In genomic region chr10:80436459-80437098, GRCh38 we compare ENCODE assay signal across 26 cellular contexts.
"Had no signal": no experiment of that assay in that cellular context is flagged by ENCODE, and none has a peak within 500 bp of the region (broad histone marks: within the 10 kb centered on the region; RNA-seq: fewer than 3 reads in every experiment).

No MANE protein-coding gene starts in this region.

- H3K27me3 ChIP-seq: breast epithelium, colonic mucosa, hepatocyte, left lung, ovary, right atrium auricular region, spleen had no signal

- H3K9me3 ChIP-seq: breast epithelium, colonic mucosa, left lung, neutrophil, ovary, psoas muscle, right atrium auricular region, spleen, thoracic aorta had no signal

- H3K4me2 ChIP-seq: hepatocyte had no signal

- H3K4me3 Mint-ChIP-seq: activated CD4-positive, alpha-beta T cell treated with anti-CD3 and anti-CD28 coated beads for 36 hours; activated naive CD4-positive, alpha-beta T cell treated with anti-CD3 and anti-CD28 coated beads for 36 hours; activated naive CD8-positive, alpha-beta T cell treated with anti-CD3 and anti-CD28 coated beads, Interleukin-2, amount 10 ng/mL, durations not matched to agents 7 days and 5 days; activated T-cell treated with anti-CD3 and anti-CD28 coated beads, Interleukin-2, amount 50 U/mL, for 72 hours; immature natural killer cell; WTC11 had no signal

- DNase-seq: activated CD4-positive, alpha-beta T cell treated with anti-CD3 and anti-CD28 coated beads for 36 hours; activated CD4-positive, alpha-beta T cell treated with anti-CD3 and anti-CD28 coated beads, Interleukin-2, amount 50 U/mL, for 4 hours; activated effector memory CD4-positive, alpha-beta T cell treated with Interleukin-2 at 50 U/mL for 16 hours; activated naive CD4-positive, alpha-beta T cell treated with anti-CD3 and anti-CD28 coated beads for 36 hours; activated naive CD8-positive, alpha-beta T cell treated with anti-CD3 and anti-CD28 coated beads, Interleukin-2, amount 10 ng/mL, durations not matched to agents 7 days and 5 days; activated T-cell treated with anti-CD3 and anti-CD28 coated beads, Interleukin-2, amount 50 U/mL, for 72 hours; amniotic stem cell; colonic mucosa; foreskin fibroblast; immature natural killer cell; kidney glomerular epithelial cell; left lung; naive thymus-derived CD8-positive, alpha-beta T cell; ovary; psoas muscle; spleen; stimulated activated CD4-positive, alpha-beta T cell treated with anti-CD3 and anti-CD28 coated beads, Interleukin-4, amount 100 ng/mL, for 1 hour; stimulated activated naive CD4-positive, alpha-beta T cell; T-helper 9 cell had no signal

- H3K27ac Mint-ChIP-seq: activated CD4-positive, alpha-beta T cell treated with anti-CD3 and anti-CD28 coated beads for 36 hours; activated naive CD4-positive, alpha-beta T cell treated with anti-CD3 and anti-CD28 coated beads for 36 hours; activated naive CD8-positive, alpha-beta T cell treated with anti-CD3 and anti-CD28 coated beads, Interleukin-2, amount 10 ng/mL, durations not matched to agents 7 days and 5 days; activated T-cell treated with anti-CD3 and anti-CD28 coated beads, Interleukin-2, amount 50 U/mL, for 72 hours; immature natural killer cell; WTC11 had no signal

- H3K36me3 Mint-ChIP-seq: immature natural killer cell had no signal

- H3K4me3 ChIP-seq: breast epithelium, colonic mucosa, hepatocyte, left lung, lung, ovary, psoas muscle, right atrium auricular region, spleen, thoracic aorta had no signal

- H3K4me1 Mint-ChIP-seq: activated CD4-positive, alpha-beta T cell treated with anti-CD3 and anti-CD28 coated beads for 36 hours; immature natural killer cell had no signal

- H3K36me3 ChIP-seq: breast epithelium, colonic mucosa, left lung, neutrophil, ovary, thoracic aorta had no signal

- H3K27ac ChIP-seq: breast epithelium, colonic mucosa, hepatocyte, left lung, neutrophil, ovary, psoas muscle, right atrium auricular region, spleen, thoracic aorta had no signal

- H3K4me1 ChIP-seq: breast epithelium, colonic mucosa, left lung, psoas muscle, right atrium auricular region, spleen had no signal

- H3K9me3 Mint-ChIP-seq: activated naive CD4-positive, alpha-beta T cell treated with anti-CD3 and anti-CD28 coated beads for 36 hours; activated naive CD8-positive, alpha-beta T cell treated with anti-CD3 and anti-CD28 coated beads, Interleukin-2, amount 10 ng/mL, durations not matched to agents 7 days and 5 days; activated T-cell treated with anti-CD3 and anti-CD28 coated beads, Interleukin-2, amount 50 U/mL, for 72 hours; immature natural killer cell; naive thymus-derived CD8-positive, alpha-beta T cell; WTC11 had no signal

- H3K79me2 ChIP-seq: hepatocyte had no signal

- H3K27me3 Mint-ChIP-seq: activated CD4-positive, alpha-beta T cell treated with anti-CD3 and anti-CD28 coated beads for 36 hours had no signal

- ATAC-seq: activated CD4-positive, alpha-beta T cell treated with anti-CD3 and anti-CD28 coated beads for 36 hours; activated T-cell treated with anti-CD3 and anti-CD28 coated beads, Interleukin-2, amount 50 U/mL, for 72 hours; left lung; naive thymus-derived CD8-positive, alpha-beta T cell; psoas muscle had no signal

- H2AFZ ChIP-seq: hepatocyte had no signal
